In the genomic region with DNA sequence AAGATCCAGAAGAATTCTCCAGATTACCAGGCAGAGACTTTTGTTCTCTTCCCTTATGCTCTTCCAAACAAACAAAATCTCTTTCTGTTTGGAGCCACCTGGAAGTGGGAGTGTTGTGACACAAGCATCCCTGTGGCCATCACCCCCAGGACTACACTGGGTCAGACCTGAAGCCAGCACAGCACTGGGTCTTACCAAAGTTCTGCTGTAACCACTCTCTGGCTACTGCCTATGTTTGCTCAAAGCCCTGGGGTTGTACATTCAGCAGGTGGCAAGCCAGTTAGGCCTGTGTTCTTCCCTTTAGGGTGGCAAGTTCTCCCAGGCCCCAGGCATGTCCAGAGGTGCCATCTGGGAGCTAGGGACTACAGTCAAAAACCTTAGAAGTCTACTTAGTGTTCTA, we compare ENCODE assay signal across 3 cellular contexts.
TF ChIP-seq lines count a peak whose summit lies in the region.

No MANE protein-coding gene starts in this region.

TF ChIP-seq in liver, 16 proteins besides CTCF, POLR2A, EP300 and RAD21:
- TF ChIP-seq NR2F2 (IDR thresholded peaks at IDR 0.05) (no peak), EGR1 (IDR thresholded peaks at IDR 0.05; ENCODE audit: low read depth in 2 of 2) (no peak), SP1 (IDR thresholded peaks at IDR 0.05) (peak; percentile 7), JUND (IDR thresholded peaks at IDR 0.05) (no peak)

TF ChIP-seq in HepG2, 621 proteins besides CTCF, POLR2A, EP300 and RAD21 (continues in another document):
- no peak for TF ChIP-seq CCDC6 (CRISPR knock-in tag; IDR thresholded peaks at IDR 0.05)
- no peak for TF ChIP-seq SRSF4 (IDR thresholded peaks at IDR 0.05; ENCODE audit: low read depth, low read length, poor library complexity, severe bottlenecking)
- TF ChIP-seq TBP (CRISPR knock-in tag; IDR thresholded peaks at IDR 0.05), result no peak
- TF ChIP-seq NR2F2 (IDR thresholded peaks at IDR 0.05; ENCODE audit: borderline replicate concordance, low read depth), result no peak
- TF ChIP-seq ZNF460 (CRISPR knock-in tag; IDR thresholded peaks at IDR 0.05; ENCODE audit: borderline replicate concordance), result no peak
- TF ChIP-seq NCOA1 (CRISPR knock-in tag; IDR thresholded peaks at IDR 0.05), result no peak
- TF ChIP-seq ZNF557 (CRISPR knock-in tag; IDR thresholded peaks at IDR 0.05), result no peak
- TF ChIP-seq ZBTB1 (CRISPR knock-in tag; IDR thresholded peaks at IDR 0.05; ENCODE audit: borderline replicate concordance), result no peak
- no peak for TF ChIP-seq ZNF343 (CRISPR knock-in tag; IDR thresholded peaks at IDR 0.05)
- no peak for TF ChIP-seq ZNF3 (CRISPR knock-in tag; IDR thresholded peaks at IDR 0.05)
- TF ChIP-seq, protein P1, sequence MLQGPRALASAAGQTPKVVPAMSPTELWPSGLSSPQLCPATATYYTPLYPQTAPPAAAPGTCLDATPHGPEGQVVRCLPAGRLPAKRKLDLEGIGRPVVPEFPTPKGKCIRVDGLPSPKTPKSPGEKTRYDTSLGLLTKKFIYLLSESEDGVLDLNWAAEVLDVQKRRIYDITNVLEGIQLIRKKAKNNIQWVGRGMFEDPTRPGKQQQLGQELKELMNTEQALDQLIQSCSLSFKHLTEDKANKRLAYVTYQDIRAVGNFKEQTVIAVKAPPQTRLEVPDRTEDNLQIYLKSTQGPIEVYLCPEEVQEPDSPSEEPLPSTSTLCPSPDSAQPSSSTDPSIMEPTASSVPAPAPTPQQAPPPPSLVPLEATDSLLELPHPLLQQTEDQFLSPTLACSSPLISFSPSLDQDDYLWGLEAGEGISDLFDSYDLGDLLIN (CRISPR knock-in tag; IDR thresholded peaks at IDR 0.05; ENCODE audit: borderline replicate concordance), result no peak
- no peak for TF ChIP-seq ZSCAN30 (CRISPR knock-in tag; IDR thresholded peaks at IDR 0.05)
- TF ChIP-seq ASH2L (IDR thresholded peaks at IDR 0.05; ENCODE audit: insufficient read length, low read depth, low read length), result no peak
- TF ChIP-seq, protein P2, sequence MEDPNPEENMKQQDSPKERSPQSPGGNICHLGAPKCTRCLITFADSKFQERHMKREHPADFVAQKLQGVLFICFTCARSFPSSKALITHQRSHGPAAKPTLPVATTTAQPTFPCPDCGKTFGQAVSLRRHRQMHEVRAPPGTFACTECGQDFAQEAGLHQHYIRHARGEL (CRISPR knock-in tag; IDR thresholded peaks at IDR 0.05), result no peak
- TF ChIP-seq, protein P3, sequence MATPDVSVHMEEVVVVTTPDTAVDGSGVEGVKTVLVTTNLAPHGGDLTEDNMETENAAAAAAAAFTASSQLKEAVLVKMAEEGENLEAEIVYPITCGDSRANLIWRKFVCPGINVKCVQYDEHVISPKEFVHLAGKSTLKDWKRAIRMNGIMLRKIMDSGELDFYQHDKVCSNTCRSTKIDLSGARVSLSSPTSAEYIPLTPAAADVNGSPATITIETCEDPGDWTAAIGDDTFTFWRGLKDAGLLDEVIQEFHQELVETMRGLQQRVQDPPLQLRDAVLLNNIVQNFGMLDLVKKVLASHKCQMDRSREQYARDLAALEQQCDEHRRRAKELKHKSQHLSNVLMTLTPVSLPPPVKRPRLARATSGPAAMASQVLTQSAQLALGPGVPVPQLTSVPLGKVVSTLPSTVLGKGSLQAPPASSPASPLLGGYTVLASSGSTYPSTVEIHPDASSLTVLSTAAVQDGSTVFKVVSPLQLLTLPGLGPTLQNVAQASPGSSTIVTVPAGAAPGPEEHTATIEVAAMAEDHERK (CRISPR knock-in tag; IDR thresholded peaks at IDR 0.05; ENCODE audit: low read depth), result no peak
- no peak for TF ChIP-seq RERE (CRISPR knock-in tag; IDR thresholded peaks at IDR 0.05; ENCODE audit: low read depth)
- TF ChIP-seq, protein P4, sequence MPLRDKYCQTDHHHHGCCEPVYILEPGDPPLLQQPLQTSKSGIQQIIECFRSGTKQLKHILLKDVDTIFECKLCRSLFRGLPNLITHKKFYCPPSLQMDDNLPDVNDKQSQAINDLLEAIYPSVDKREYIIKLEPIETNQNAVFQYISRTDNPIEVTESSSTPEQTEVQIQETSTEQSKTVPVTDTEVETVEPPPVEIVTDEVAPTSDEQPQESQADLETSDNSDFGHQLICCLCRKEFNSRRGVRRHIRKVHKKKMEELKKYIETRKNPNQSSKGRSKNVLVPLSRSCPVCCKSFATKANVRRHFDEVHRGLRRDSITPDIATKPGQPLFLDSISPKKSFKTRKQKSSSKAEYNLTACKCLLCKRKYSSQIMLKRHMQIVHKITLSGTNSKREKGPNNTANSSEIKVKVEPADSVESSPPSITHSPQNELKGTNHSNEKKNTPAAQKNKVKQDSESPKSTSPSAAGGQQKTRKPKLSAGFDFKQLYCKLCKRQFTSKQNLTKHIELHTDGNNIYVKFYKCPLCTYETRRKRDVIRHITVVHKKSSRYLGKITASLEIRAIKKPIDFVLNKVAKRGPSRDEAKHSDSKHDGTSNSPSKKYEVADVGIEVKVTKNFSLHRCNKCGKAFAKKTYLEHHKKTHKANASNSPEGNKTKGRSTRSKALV (CRISPR knock-in tag; IDR thresholded peaks at IDR 0.05), result no peak
- no peak for TF ChIP-seq GATA4 (IDR thresholded peaks at IDR 0.05; ENCODE audit: borderline replicate concordance, low read depth)

TF ChIP-seq in A549, 52 proteins besides CTCF, POLR2A, EP300 and RAD21:
- TF ChIP-seq JUN (IDR thresholded peaks at IDR 0.05), result no peak
- TF ChIP-seq HDAC2 (IDR thresholded peaks at IDR 0.05), result no peak
- no peak for TF ChIP-seq EHMT2 (IDR thresholded peaks at IDR 0.05; ENCODE audit: low read depth)
- TF ChIP-seq, protein P5, sequence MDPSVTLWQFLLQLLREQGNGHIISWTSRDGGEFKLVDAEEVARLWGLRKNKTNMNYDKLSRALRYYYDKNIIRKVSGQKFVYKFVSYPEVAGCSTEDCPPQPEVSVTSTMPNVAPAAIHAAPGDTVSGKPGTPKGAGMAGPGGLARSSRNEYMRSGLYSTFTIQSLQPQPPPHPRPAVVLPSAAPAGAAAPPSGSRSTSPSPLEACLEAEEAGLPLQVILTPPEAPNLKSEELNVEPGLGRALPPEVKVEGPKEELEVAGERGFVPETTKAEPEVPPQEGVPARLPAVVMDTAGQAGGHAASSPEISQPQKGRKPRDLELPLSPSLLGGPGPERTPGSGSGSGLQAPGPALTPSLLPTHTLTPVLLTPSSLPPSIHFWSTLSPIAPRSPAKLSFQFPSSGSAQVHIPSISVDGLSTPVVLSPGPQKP (IDR thresholded peaks at IDR 0.05; ENCODE audit: low read depth, low read length), result no peak
- TF ChIP-seq SMC3 (IDR thresholded peaks at IDR 0.05), result no peak
- no peak for TF ChIP-seq USF2 (IDR thresholded peaks at IDR 0.05)
- TF ChIP-seq KDM1A (IDR thresholded peaks at IDR 0.05; ENCODE audit: low read depth), result no peak
- TF ChIP-seq EHF (CRISPR knock-in tag; IDR thresholded peaks at IDR 0.05), result no peak
- no peak for TF ChIP-seq ZC3H11A (IDR thresholded peaks at IDR 0.05)
- TF ChIP-seq SREBF2 (IDR thresholded peaks at IDR 0.05), result no peak
- no peak for TF ChIP-seq JUNB (IDR thresholded peaks at IDR 0.05)
- TF ChIP-seq, protein P6, sequence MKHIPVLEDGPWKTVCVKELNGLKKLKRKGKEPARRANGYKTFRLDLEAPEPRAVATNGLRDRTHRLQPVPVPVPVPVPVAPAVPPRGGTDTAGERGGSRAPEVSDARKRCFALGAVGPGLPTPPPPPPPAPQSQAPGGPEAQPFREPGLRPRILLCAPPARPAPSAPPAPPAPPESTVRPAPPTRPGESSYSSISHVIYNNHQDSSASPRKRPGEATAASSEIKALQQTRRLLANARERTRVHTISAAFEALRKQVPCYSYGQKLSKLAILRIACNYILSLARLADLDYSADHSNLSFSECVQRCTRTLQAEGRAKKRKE (CRISPR knock-in tag; IDR thresholded peaks at IDR 0.05; ENCODE audit: low read depth), result no peak
- no peak for TF ChIP-seq POLR2AphosphoS2 (conservative IDR thresholded peaks at IDR 0.05; ENCODE audit: low read length)
- TF ChIP-seq, protein P7, sequence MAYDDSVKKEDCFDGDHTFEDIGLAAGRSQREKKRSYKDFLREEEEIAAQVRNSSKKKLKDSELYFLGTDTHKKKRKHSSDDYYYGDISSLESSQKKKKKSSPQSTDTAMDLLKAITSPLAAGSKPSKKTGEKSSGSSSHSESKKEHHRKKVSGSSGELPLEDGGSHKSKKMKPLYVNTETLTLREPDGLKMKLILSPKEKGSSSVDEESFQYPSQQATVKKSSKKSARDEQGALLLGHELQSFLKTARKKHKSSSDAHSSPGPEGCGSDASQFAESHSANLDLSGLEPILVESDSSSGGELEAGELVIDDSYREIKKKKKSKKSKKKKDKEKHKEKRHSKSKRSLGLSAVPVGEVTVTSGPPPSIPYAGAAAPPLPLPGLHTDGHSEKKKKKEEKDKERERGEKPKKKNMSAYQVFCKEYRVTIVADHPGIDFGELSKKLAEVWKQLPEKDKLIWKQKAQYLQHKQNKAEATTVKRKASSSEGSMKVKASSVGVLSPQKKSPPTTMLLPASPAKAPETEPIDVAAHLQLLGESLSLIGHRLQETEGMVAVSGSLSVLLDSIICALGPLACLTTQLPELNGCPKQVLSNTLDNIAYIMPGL (CRISPR knock-in tag; IDR thresholded peaks at IDR 0.05; ENCODE audit: borderline replicate concordance), result no peak
- no peak for TF ChIP-seq HOXB5 (CRISPR knock-in tag; IDR thresholded peaks at IDR 0.05)
- TF ChIP-seq HOXA7 (CRISPR knock-in tag; IDR thresholded peaks at IDR 0.05), result no peak
